Comparison of ENCODE assay signal across 25 cellular contexts in genomic region chr4:81429031-81429430, GRCh38. TPM values are rescaled to one million over a fixed set of nuclear protein-coding genes. Genes with fewer than 3 reads are reported as not detected.
A peak's percentile ranks its signal among the peaks of the same experiment; 100 is the strongest.
DNase-seq lines count a peak whose midpoint lies in the region; ATAC-seq and TF ChIP-seq lines count a peak whose summit lies in the region.
"Had no signal": no experiment of that assay in that cellular context is flagged by ENCODE, and none has a peak within 500 bp of the region (broad histone marks: within the 10 kb centered on the region; RNA-seq: fewer than 3 reads in every experiment).

No MANE protein-coding gene starts in this region.

- H3K4me1 ChIP-seq in mammary epithelial cell (ENCODE audit: insufficient read depth, low read length), result peaks cover 24% of the 10 kb centered on the region

- no peak overlapping the region for H3K4me2 ChIP-seq in mammary epithelial cell (ENCODE audit: insufficient read depth, low read depth, low read length)
- H3K4me2 ChIP-seq: PC-9 had no signal

- no peak overlapping the region for H3K9ac ChIP-seq in mammary epithelial cell (ENCODE audit: insufficient read depth, low read length)

- H3K9me3 ChIP-seq in T-helper 17 cell (ENCODE audit: control insufficient read depth, low read length, poor library complexity, severe bottlenecking), result no peaks in the 10 kb centered on the region
- no peaks in the 10 kb centered on the region for H3K9me3 ChIP-seq in mammary epithelial cell (replicated peaks; ENCODE audit: insufficient read depth, low read length)

- peak overlapping the region; percentile 3 for H3K27ac Mint-ChIP-seq in T-helper 17 cell
- peak overlapping the region; percentile 4 for H3K27ac Mint-ChIP-seq in stimulated activated memory B cell treated with anti-CD40 and anti-IgM and Interleukin-4, amounts not matched to agents 10 μg/mL and 1 μg/mL and 100 μg/mL, for 72 hours
- H3K27ac Mint-ChIP-seq in activated CD4-positive, alpha-beta T cell treated with anti-CD3 and anti-CD28 coated beads, Interleukin-2, amount 10 ng/mL, durations not matched to agents 24 days and 14 days, result no peak overlapping the region
- H3K27ac Mint-ChIP-seq: CD8-positive, alpha-beta T cell had no signal

- BruUV-seq in mammary epithelial cell (replicated peaks; lab: Mats Ljungman, UMichigan), result no TSS peak

- no peak overlapping the region for H3K4me3 ChIP-seq in mammary epithelial cell (replicated peaks in 1 of 3; ENCODE audit: insufficient read depth in 1 of 3, low read depth in 2 of 3, low read length in 3 of 3)
- H3K4me3 ChIP-seq: PC-9, SK-N-MC had no signal

- H3K4me3 Mint-ChIP-seq in T-helper 17 cell, result peak overlapping the region; percentile 49
- no peak overlapping the region for H3K4me3 Mint-ChIP-seq in stimulated activated memory B cell treated with anti-CD40 and anti-IgM and Interleukin-4, amounts not matched to agents 10 μg/mL and 1 μg/mL and 100 μg/mL, for 72 hours
- H3K4me3 Mint-ChIP-seq in activated CD4-positive, alpha-beta T cell treated with anti-CD3 and anti-CD28 coated beads, Interleukin-2, amount 10 ng/mL, durations not matched to agents 24 days and 14 days, result no peak overlapping the region
- H3K4me3 Mint-ChIP-seq: CD8-positive, alpha-beta T cell had no signal

- H3K27me3 ChIP-seq in mammary epithelial cell (ENCODE audit: insufficient read depth, low read length) (no peaks in the 10 kb centered on the region), layer of hippocampus (ENCODE audit: control insufficient read depth, insufficient read depth, low read length) (no peaks in the 10 kb centered on the region)

- H2AFZ ChIP-seq in mammary epithelial cell (ENCODE audit: low read depth, low read length), result peak overlapping the region; percentile 13
- H2AFZ ChIP-seq: PC-9 had no signal

- intact Hi-C loops in mammary epithelial cell (cut with micrococcal nuclease), result no loop called here
- intact Hi-C loops in activated CD4-positive, alpha-beta T cell treated with anti-CD3 and anti-CD28 coated beads, Interleukin-2, amount 10 ng/mL, durations not matched to agents 24 days and 14 days (cut with micrococcal nuclease), result no loop called here

- H3K27ac ChIP-seq in mammary epithelial cell (ENCODE audit: insufficient read depth, low read depth, low read length) (no peak overlapping the region), layer of hippocampus (ENCODE audit: low read depth, low read length) (peak overlapping the region; percentile 49)
- H3K27ac ChIP-seq: PC-9, SK-N-MC had no signal

- in situ Hi-C loops in mammary epithelial cell (cut with MboI; ENCODE audit: low sequenced_read_pairs in 2 of 2), result no loop called here

- TF ChIP-seq CTCF in mammary epithelial cell (conservative IDR thresholded peaks at IDR 0.05 in 1 of 2, IDR thresholded peaks at IDR 0.05 in 1 of 2; ENCODE audit: extremely low read depth in 1 of 2, insufficient read depth in 1 of 2, low read depth in 1 of 2, low read length in 2 of 2), result no peak

- H3K36me3 Mint-ChIP-seq in T-helper 17 cell (ENCODE audit: low read depth), result peaks cover 10% of the 10 kb centered on the region
- H3K36me3 Mint-ChIP-seq in stimulated activated memory B cell treated with anti-CD40 and anti-IgM and Interleukin-4, amounts not matched to agents 10 μg/mL and 1 μg/mL and 100 μg/mL, for 72 hours, result peaks cover 78% of the 10 kb centered on the region
- peaks cover 13% of the 10 kb centered on the region for H3K36me3 Mint-ChIP-seq in activated CD4-positive, alpha-beta T cell treated with anti-CD3 and anti-CD28 coated beads, Interleukin-2, amount 10 ng/mL, durations not matched to agents 24 days and 14 days (ENCODE audit: low read depth)

- no peaks in the 10 kb centered on the region for H4K20me1 ChIP-seq in mammary epithelial cell (ENCODE audit: insufficient read depth, low read length)

- WGBS in mammary epithelial cell (ENCODE audit: low coverage, missing lambda C conversion rate), result 58% methylated on average over 4 of the region's 6 CpGs

- H3K9me3 Mint-ChIP-seq in stimulated activated memory B cell treated with anti-CD40 and anti-IgM and Interleukin-4, amounts not matched to agents 10 μg/mL and 1 μg/mL and 100 μg/mL, for 72 hours, result peaks cover 3% of the 10 kb centered on the region
- H3K9me3 Mint-ChIP-seq in activated CD4-positive, alpha-beta T cell treated with anti-CD3 and anti-CD28 coated beads, Interleukin-2, amount 10 ng/mL, durations not matched to agents 24 days and 14 days, result no peaks in the 10 kb centered on the region
- H3K9me3 Mint-ChIP-seq: CD8-positive, alpha-beta T cell had no signal

- no peaks in the 10 kb centered on the region for H3K27me3 Mint-ChIP-seq in T-helper 17 cell
- H3K27me3 Mint-ChIP-seq in stimulated activated memory B cell treated with anti-CD40 and anti-IgM and Interleukin-4, amounts not matched to agents 10 μg/mL and 1 μg/mL and 100 μg/mL, for 72 hours, result no peaks in the 10 kb centered on the region
- H3K27me3 Mint-ChIP-seq in activated CD4-positive, alpha-beta T cell treated with anti-CD3 and anti-CD28 coated beads, Interleukin-2, amount 10 ng/mL, durations not matched to agents 24 days and 14 days, result no peaks in the 10 kb centered on the region

- no peaks in the 10 kb centered on the region for H3K4me1 Mint-ChIP-seq in T-helper 17 cell
- no peaks in the 10 kb centered on the region for H3K4me1 Mint-ChIP-seq in stimulated activated memory B cell treated with anti-CD40 and anti-IgM and Interleukin-4, amounts not matched to agents 10 μg/mL and 1 μg/mL and 100 μg/mL, for 72 hours
- no peaks in the 10 kb centered on the region for H3K4me1 Mint-ChIP-seq in activated CD4-positive, alpha-beta T cell treated with anti-CD3 and anti-CD28 coated beads, Interleukin-2, amount 10 ng/mL, durations not matched to agents 24 days and 14 days

- CTCF ChIA-PET in mammary epithelial cell (lab: Charles Lee; ENCODE audit: low non-redundant PET), result no interaction called here

- no peaks in the 10 kb centered on the region for H3K79me2 ChIP-seq in mammary epithelial cell (ENCODE audit: insufficient read depth, low read length)

- ATAC-seq in T-helper 17 cell (no peak), HG02571 (IDR thresholded peaks at IDR 0.05; ENCODE audit: unreplicated experiment) (no peak)
- no peak for ATAC-seq in stimulated activated memory B cell treated with anti-CD40 and anti-IgM and Interleukin-4, amounts not matched to agents 10 μg/mL and 1 μg/mL and 100 μg/mL, for 72 hours
- ATAC-seq: CD8-positive, alpha-beta T cell; HCT116 had no signal

- dilution Hi-C loops in mammary epithelial cell (cut with HindIII; ENCODE audit: low sequenced_read_pairs), result no loop called here

- no peaks in the 10 kb centered on the region for H3K36me3 ChIP-seq in mammary epithelial cell (ENCODE audit: insufficient read depth, low read length)

- no peak for DNase-seq in T-helper 17 cell
- no peak for DNase-seq in mammary epithelial cell
- DNase-seq in activated CD4-positive, alpha-beta T cell treated with anti-CD3 and anti-CD28 coated beads, Interleukin-2, amount 10 ng/mL, durations not matched to agents 24 days and 14 days, result no peak
- DNase-seq in DMS114 treated with DMSO at 0.1 percent for 48 hours (lab: John Stamatoyannopoulos, UW; ENCODE audit: unreplicated experiment), result no peak
- no peak for DNase-seq in activated CD4-positive, CD25-positive, alpha-beta regulatory T cell (lab: John Stamatoyannopoulos, UW)
- DNase-seq: C1 segment of cervical spinal cord; CD8-positive, alpha-beta T cell; DMS53; GDM1; GOT3; Karpas-422; NCI-H1048; NCI-H1436 treated with DMSO at 0.1 percent for 48 hours; NCI-H1930; NCI-H2227 treated with DMSO at 0.1 percent for 48 hours; NCI-H510A; NCI-H748 treated with DMSO at 0.1 percent for 48 hours; PC-9; RPMI8226; SHP77 treated with DMSO at 0.1 percent for 48 hours had no signal

RNA-seq across cellular contexts. Expression of gene RASGEF1B, which starts 42.7 kb away (rescaled TPM):
- total RNA-seq in T-helper 17 cell (10 to 100 TPM; 48.3 to 58.7 TPM), mammary epithelial cell (10 to 100 TPM; 10.6 to 15.3 TPM)
- polyA plus RNA-seq in mammary epithelial cell, result 8.7 TPM
- 2.0 TPM for polyA minus RNA-seq in mammary epithelial cell
- total RNA-seq in activated CD4-positive, alpha-beta T cell treated with anti-CD3 and anti-CD28 coated beads, Interleukin-2, amount 10 ng/mL, durations not matched to agents 24 days and 14 days, result 3.9 and 5.5 TPM in 2 replicates
